ENCODE assay signal across 24 cellular contexts in the genomic region with DNA sequence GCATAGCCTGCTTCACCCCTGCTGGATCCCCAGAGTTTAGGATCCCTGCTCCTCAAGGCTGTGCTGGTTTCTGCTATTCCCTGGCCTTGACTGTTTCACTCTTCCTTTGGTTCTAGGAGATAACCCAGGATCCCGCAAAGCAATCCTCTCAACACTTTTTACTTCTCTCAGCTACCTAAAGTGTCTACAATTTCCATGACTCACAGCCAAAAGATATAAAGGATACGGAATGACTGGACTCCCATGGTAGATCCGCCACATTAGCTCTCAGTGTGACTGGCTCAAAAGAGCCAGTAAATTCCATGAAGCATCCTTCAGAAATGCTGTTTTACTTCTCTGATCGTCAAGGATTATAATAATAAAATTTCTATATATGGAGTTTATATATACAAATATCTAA.
DNase-seq lines count a peak whose midpoint lies in the region; ATAC-seq and TF ChIP-seq lines count a peak whose summit lies in the region.
"Had no signal": no experiment of that assay in that cellular context is flagged by ENCODE, and none has a peak within 500 bp of the region (broad histone marks: within the 10 kb centered on the region; RNA-seq: fewer than 3 reads in every experiment).

No MANE protein-coding gene starts in this region.

- H2AFZ ChIP-seq in GM23248, result no peak overlapping the region
- no peak overlapping the region for H2AFZ ChIP-seq in hepatocyte

- intact Hi-C loops in lower leg skin (cut with DNase I; ENCODE audit: low total_unique reads), result no loop called here

- H3K79me2 ChIP-seq in GM23248 (ENCODE audit: insufficient read depth) (no peaks in the 10 kb centered on the region), hepatocyte (no peaks in the 10 kb centered on the region)

- peaks cover 3% of the 10 kb centered on the region for H3K4me1 Mint-ChIP-seq in progenitor cell of endocrine pancreas (ENCODE audit: low read depth)
- H3K4me1 Mint-ChIP-seq: CD4-positive, alpha-beta memory T cell had no signal

- no peak overlapping the region for H3K4me3 Mint-ChIP-seq in progenitor cell of endocrine pancreas (ENCODE audit: low read depth)
- H3K4me3 Mint-ChIP-seq: CD4-positive, alpha-beta memory T cell had no signal

- H3K9me3 Mint-ChIP-seq in progenitor cell of endocrine pancreas (ENCODE audit: low read depth), result no peaks in the 10 kb centered on the region

- DNase-seq in GM23248, result peak; percentile 39
- peak; percentile 67 for DNase-seq in amniotic epithelial cell (ENCODE audit: low read depth)
- DNase-seq in iris pigment epithelial cell (ENCODE audit: low read depth), result peak; percentile 40
- no peak for DNase-seq in hepatocyte (ENCODE audit: low spot score)
- DNase-seq in omental fat pad (ENCODE audit: low spot score), result no peak
- DNase-seq in lower leg skin (ENCODE audit: low spot score in 2 of 2), result no peak
- no peak for DNase-seq in progenitor cell of endocrine pancreas (ENCODE audit: low spot score, unreplicated experiment)
- DNase-seq: C1 segment of cervical spinal cord; CD4-positive, alpha-beta memory T cell; COR-L47; EL; GF-D8; NCI-H1092; NCI-H1417 treated with DMSO at 0.1 percent for 48 hours; NCI-H1694 treated with DMSO at 0.1 percent for 48 hours; NCI-H2081; NCI-H226; NCI-H510A; NCI-H69; Right ventricle myocardium superior; RPMI8226 had no signal

- H3K9me2 ChIP-seq in GM23248 (ENCODE audit: insufficient read depth), result no peaks in the 10 kb centered on the region
- H3K9me2 ChIP-seq in hepatocyte (replicated peaks; ENCODE audit: insufficient read depth), result no peaks in the 10 kb centered on the region

- no peaks in the 10 kb centered on the region for H3K27me3 ChIP-seq in GM23248 (replicated peaks; ENCODE audit: insufficient read depth)
- H3K27me3 ChIP-seq in hepatocyte, result no peaks in the 10 kb centered on the region
- H3K27me3 ChIP-seq: SJSA1 had no signal

- H3K9me3 ChIP-seq in GM23248 (ENCODE audit: low read depth) (no peaks in the 10 kb centered on the region), hepatocyte (ENCODE audit: low read depth) (no peaks in the 10 kb centered on the region)
- H3K9me3 ChIP-seq: A549, SJSA1 had no signal

- in situ Hi-C loops in GM23248 (cut with MboI), result no loop called here

- H3K27ac Mint-ChIP-seq in progenitor cell of endocrine pancreas, result no peak overlapping the region
- H3K27ac Mint-ChIP-seq: CD4-positive, alpha-beta memory T cell had no signal

- no peaks in the 10 kb centered on the region for H3K36me3 ChIP-seq in GM23248 (ENCODE audit: low read depth)
- H3K36me3 ChIP-seq in hepatocyte (replicated peaks; ENCODE audit: insufficient read depth, low read depth), result no peaks in the 10 kb centered on the region
- H3K36me3 ChIP-seq: SJSA1 had no signal

- no peaks in the 10 kb centered on the region for H3K27me3 Mint-ChIP-seq in progenitor cell of endocrine pancreas

- 0 out of 2 replicates have a peak, but pooled peaks cover 3% of the 10 kb centered on the region for H3F3A ChIP-seq in GM23248 (ENCODE audit: insufficient read depth)

- H3K4me3 ChIP-seq in GM23248, result no peak overlapping the region
- H3K4me3 ChIP-seq in hepatocyte, result no peak overlapping the region
- no peak overlapping the region for H3K4me3 ChIP-seq in lower leg skin (ENCODE audit: low read depth, poor library complexity, severe bottlenecking)
- H3K4me3 ChIP-seq: A549, SJSA1 had no signal

- H3K4me2 ChIP-seq in GM23248 (ENCODE audit: unreplicated experiment), result no peak overlapping the region
- H3K4me2 ChIP-seq in hepatocyte, result no peak overlapping the region
- H3K4me2 ChIP-seq: A549, KMS-11 had no signal

- H3K27ac ChIP-seq in GM23248 (peak overlapping the region; percentile 26; the same call in 1 of the 2 replicates), hepatocyte (no peak overlapping the region)
- H3K27ac ChIP-seq: A549, KMS-11, SJSA1 had no signal

- H3K4me1 ChIP-seq in GM23248 (ENCODE audit: insufficient read depth), result 0 out of 2 replicates have a peak, but pooled peaks cover 4% of the 10 kb centered on the region
- no peaks in the 10 kb centered on the region for H3K4me1 ChIP-seq in hepatocyte (ENCODE audit: insufficient read depth)
- H3K4me1 ChIP-seq: A549, SJSA1 had no signal

- no peak for TF ChIP-seq POLR2A in lower leg skin (IDR thresholded peaks at IDR 0.05)

- H3K9ac ChIP-seq in GM23248, result no peak overlapping the region
- H3K9ac ChIP-seq: KMS-11 had no signal

- H4K20me1 ChIP-seq in GM23248 (ENCODE audit: insufficient read depth) (no peaks in the 10 kb centered on the region), hepatocyte (ENCODE audit: insufficient read depth, poor library complexity, severe bottlenecking) (no peaks in the 10 kb centered on the region)

- no peak for ATAC-seq in omental fat pad (ENCODE audit: low FRiP score)
- ATAC-seq: A549 had no signal

- 78 to 86% methylated on average over 4 of the region's 4 CpGs for WGBS in GM23248 (ENCODE audit: low coverage in 1 of 2, low lambda C conversion rate in 2 of 2, missing lambda C conversion rate in 2 of 2), 2 experiments
- WGBS in hepatocyte (ENCODE audit: low lambda C conversion rate, missing lambda C conversion rate), result 78% methylated on average over 4 of the region's 4 CpGs
- 79 to 88% methylated on average over 4 of the region's 4 CpGs for WGBS in lower leg skin, 2 donors

- H3K36me3 Mint-ChIP-seq in progenitor cell of endocrine pancreas (ENCODE audit: insufficient read depth), result no peaks in the 10 kb centered on the region
- H3K36me3 Mint-ChIP-seq: CD4-positive, alpha-beta memory T cell had no signal

- TF ChIP-seq CTCF in hepatocyte (IDR thresholded peaks at IDR 0.05; ENCODE audit: poor library complexity), result no peak
- no peak for TF ChIP-seq CTCF in omental fat pad (IDR thresholded peaks at IDR 0.05)
- no peak for TF ChIP-seq CTCF in lower leg skin (IDR thresholded peaks at IDR 0.05)
- no peak for TF ChIP-seq CTCF in progenitor cell of endocrine pancreas (IDR thresholded peaks at IDR 0.05; ENCODE audit: unreplicated experiment)

Comparison
In these comparisons a context has a peak if more than half of its experiments do, and no peak if none do; other contexts are left out.
1. DNase-seq: peak in GM23248 (single experiment), amniotic epithelial cell (single experiment) and iris pigment epithelial cell (single experiment); none in hepatocyte (single experiment), omental fat pad (single experiment), lower leg skin (0 of 2) and progenitor cell of endocrine pancreas (single experiment).